ENCODE assay signal across 11 cellular contexts in the genomic region with DNA sequence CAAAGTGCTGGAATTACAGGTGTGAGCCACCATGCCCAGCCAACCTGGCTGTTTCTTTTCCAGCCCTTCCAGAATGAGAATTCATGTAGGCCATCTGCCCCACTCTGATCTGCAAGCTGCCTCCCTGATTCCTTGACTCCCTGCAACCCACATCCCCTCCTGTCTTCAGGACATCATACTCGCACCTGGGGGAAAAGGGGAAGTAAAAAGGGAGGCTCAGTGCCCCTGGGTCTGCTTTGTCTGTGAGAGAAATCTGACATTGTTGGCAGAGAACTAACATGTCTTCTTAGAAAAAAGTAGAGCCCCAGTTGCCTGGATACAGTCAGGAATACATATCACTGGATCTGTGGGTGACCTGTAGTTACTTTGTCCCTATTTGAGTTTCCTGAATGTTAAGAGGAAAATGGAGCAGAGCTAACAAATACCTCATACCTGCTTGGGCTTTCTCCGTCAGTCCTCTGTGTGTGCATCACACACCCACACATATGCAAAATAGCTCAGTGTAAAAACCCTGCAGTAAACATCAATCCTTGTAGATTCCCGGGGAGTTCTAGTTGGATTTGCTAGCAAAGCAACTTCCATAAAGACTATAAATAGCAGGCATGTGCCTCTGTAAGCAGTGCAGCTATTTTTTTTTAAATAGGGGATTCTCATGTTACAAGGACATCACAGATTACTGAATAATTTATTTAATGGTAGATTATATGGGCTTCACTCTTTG.
DNase-seq lines count a peak whose midpoint lies in the region; ATAC-seq, FAIRE-seq and TF ChIP-seq lines count a peak whose summit lies in the region.
"Had no signal": no experiment of that assay in that cellular context is flagged by ENCODE, and none has a peak within 500 bp of the region (broad histone marks: within the 10 kb centered on the region; RNA-seq: fewer than 3 reads in every experiment).

No MANE protein-coding gene starts in this region.

- ATAC-seq in HG03439 (IDR thresholded peaks at IDR 0.05; ENCODE audit: unreplicated experiment): peak; percentile 50

- H3K27me3 ChIP-seq in bronchial epithelial cell (ENCODE audit: control insufficient read depth, insufficient read depth, low read length): no peaks in the 10 kb centered on the region

- FAIRE-seq in bronchial epithelial cell (lab: Jason Lieb, UNC): no peak
- FAIRE-seq: A204.1 had no signal

- no peak for TF ChIP-seq CTCF in bronchial epithelial cell (IDR thresholded peaks at IDR 0.05; ENCODE audit: insufficient read depth, low read length, severe bottlenecking)

- H3K4me3 ChIP-seq in bronchial epithelial cell (ENCODE audit: low read depth, low read length): no peak overlapping the region

- no peaks in the 10 kb centered on the region for H3K36me3 ChIP-seq in bronchial epithelial cell (ENCODE audit: control insufficient read depth, insufficient read depth, low read length)

- peak; percentile 27 for DNase-seq in DMS 273 (lab: John Stamatoyannopoulos, UW; ENCODE audit: unreplicated experiment)
- no peak for DNase-seq in DMS 273 treated with DMSO at 0.1 percent for 48 hours (lab: John Stamatoyannopoulos, UW)
- peak; percentile 7 for DNase-seq in bronchial epithelial cell (ENCODE audit: low read depth)
- peak; percentile 65 for DNase-seq in renal cortical epithelial cell (ENCODE audit: low read depth)
- no peak for DNase-seq in NCI-H2196 (lab: John Stamatoyannopoulos, UW; ENCODE audit: unreplicated experiment)
- no peak for DNase-seq in T-helper 1 cell
- no peak for DNase-seq in stimulated activated CD4-positive, alpha-beta T cell treated with anti-CD3 and anti-CD28 coated beads, Interleukin-12 subunit alpha, Interleukin-12 subunit beta, amount 100 ng/mL, for 4 hours
- DNase-seq: activated CD4-positive, alpha-beta T cell treated with anti-CD3 and anti-CD28 coated beads for 4 hours; NK-92 treated with Interleukin-12 subunit alpha and Interleukin-12 subunit beta, amount 100 ng/mL, for 24 hours had no signal

Comparison
In these comparisons a context has a peak if more than half of its experiments do, and no peak if none do; other contexts are left out.
1. DNase-seq: peak in DMS 273 (single experiment), bronchial epithelial cell (single experiment) and renal cortical epithelial cell (single experiment); none in DMS 273 treated with DMSO at 0.1 percent for 48 hours (single experiment), NCI-H2196 (single experiment), T-helper 1 cell (0 of 5) and stimulated activated CD4-positive, alpha-beta T cell treated with anti-CD3 and anti-CD28 coated beads, Interleukin-12 subunit alpha, Interleukin-12 subunit beta, amount 100 ng/mL, for 4 hours (single experiment).